In the genomic region with DNA sequence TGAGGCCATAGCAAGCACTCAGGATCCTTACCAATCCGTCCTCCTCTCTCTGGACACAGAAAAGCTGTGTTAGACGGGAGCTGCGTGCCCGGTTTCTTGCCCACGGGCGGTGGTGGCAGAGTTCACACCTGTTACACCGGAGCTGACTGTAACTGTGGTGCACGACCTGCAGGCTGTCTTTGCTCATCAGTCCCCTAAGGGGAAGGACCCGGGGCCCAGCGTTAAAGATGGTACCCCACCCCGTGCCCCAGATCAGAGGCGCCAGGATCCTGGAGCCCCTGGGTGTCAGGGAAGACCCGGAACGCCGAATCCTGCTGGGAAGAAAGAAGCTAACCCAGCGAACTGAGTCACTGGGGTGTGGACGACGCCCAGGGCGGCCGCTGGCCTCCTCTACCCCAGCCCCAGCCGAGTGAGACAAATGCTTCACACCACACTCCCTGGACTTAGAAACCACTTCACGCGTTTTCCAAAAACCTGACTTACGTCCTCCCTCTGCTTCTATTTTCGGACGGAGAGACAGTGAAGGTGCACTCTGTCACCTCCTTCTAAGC, we compare ENCODE assay signal across 10 cellular contexts.
"Had no signal": no experiment of that assay in that cellular context is flagged by ENCODE, and none has a peak within 500 bp of the region (broad histone marks: within the 10 kb centered on the region; RNA-seq: fewer than 3 reads in every experiment).

No MANE protein-coding gene starts in this region.

- H3K36me3 Mint-ChIP-seq: IgD-negative memory B cell had no signal

- H3K9ac ChIP-seq: GM23248 had no signal

- H3K9me3 Mint-ChIP-seq: IgD-negative memory B cell had no signal

- H3K4me1 Mint-ChIP-seq: IgD-negative memory B cell had no signal

- H3K27ac ChIP-seq: GM23248, HL-60 had no signal

- H3K4me1 ChIP-seq: HAP-1 had no signal

- H3K4me3 ChIP-seq: GM23248, HAP-1 had no signal

- DNase-seq: GM23248, GOT3, H7, HFFc6, KBM-7 had no signal

- H2AFZ ChIP-seq: GM23248 had no signal

- H3K36me3 ChIP-seq: HAP-1 had no signal

- H3K9me3 ChIP-seq: HAP-1 had no signal

- ATAC-seq: HCT116, HepG2 had no signal

- H3K27ac Mint-ChIP-seq: HFFc6 had no signal

- H3K4me3 Mint-ChIP-seq: HFFc6, IgD-negative memory B cell had no signal
